Comparison of ENCODE assay signal across 1 cellular context in the genomic region with DNA sequence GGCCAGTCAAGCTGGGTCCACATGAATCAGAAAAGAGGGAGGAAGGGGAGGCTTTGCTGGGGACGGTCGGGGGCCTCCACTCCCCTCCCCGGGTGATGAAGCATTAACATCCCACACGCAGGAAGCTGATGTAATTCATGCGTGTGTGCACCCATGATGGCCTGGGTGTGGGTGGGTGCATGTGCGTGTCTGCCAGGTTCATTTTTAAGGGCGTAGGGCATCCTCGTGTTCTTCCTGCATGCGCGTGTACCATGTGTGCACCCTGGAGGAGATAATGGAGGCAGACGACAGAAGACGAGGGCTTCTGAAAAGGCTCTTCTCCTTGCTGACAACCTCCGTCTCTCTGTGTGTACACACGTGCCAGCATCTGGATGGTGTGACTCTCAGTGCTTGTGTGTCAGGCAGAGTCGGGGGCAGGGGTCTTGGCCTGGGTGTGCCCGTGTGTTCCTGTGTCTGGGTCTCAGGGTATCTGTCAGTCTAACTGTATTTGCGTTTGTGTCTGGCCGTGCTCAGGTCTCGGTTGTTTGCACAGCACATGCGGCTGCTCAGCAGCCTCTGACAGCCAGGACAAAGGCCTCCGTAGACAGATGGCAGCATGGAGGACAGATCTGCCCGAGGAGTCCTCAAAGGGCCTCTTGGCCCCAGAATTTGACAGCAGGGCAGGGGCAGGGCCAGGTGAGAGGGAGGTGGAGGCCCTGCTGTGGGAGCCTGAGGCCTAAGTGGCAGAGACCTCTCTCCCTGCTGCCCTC.
TF ChIP-seq lines count a peak whose summit lies in the region.

No MANE protein-coding gene starts in this region.

TF ChIP-seq in HepG2, 621 proteins besides CTCF, POLR2A, EP300 and RAD21 (continued from another document and continues in another):
- TF ChIP-seq, protein P1, sequence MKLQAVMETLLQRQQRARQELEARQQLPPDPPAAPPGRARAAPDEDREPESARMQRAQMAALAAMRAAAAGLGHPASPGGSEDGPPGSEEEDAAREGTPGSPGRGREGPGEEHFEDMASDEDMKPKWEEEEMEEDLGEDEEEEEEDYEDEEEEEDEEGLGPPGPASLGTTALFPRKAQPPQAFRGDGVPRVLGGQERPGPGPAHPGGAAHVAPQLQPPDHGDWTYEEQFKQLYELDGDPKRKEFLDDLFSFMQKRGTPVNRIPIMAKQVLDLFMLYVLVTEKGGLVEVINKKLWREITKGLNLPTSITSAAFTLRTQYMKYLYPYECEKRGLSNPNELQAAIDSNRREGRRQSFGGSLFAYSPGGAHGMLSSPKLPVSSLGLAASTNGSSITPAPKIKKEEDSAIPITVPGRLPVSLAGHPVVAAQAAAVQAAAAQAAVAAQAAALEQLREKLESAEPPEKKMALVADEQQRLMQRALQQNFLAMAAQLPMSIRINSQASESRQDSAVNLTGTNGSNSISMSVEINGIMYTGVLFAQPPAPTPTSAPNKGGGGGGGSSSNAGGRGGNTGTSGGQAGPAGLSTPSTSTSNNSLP (IDR thresholded peaks at IDR 0.05; ENCODE audit: low read depth, low read length), result no peak
- TF ChIP-seq SIX1 (CRISPR knock-in tag; IDR thresholded peaks at IDR 0.05; ENCODE audit: borderline replicate concordance) (no peak), ZNF777 (CRISPR knock-in tag; IDR thresholded peaks at IDR 0.05) (no peak), SAP130 (CRISPR knock-in tag; IDR thresholded peaks at IDR 0.05; ENCODE audit: low read depth) (peak; percentile 57), KDM2A (CRISPR knock-in tag; IDR thresholded peaks at IDR 0.05; ENCODE audit: borderline replicate concordance, low read depth) (no peak), ATF7-NPFF (CRISPR knock-in tag; IDR thresholded peaks at IDR 0.05; ENCODE audit: low read depth) (no peak), GATA4 (IDR thresholded peaks at IDR 0.05; ENCODE audit: borderline replicate concordance, low read depth) (no peak), ZNF678 (CRISPR knock-in tag; IDR thresholded peaks at IDR 0.05) (no peak), ZFP36L1 (CRISPR knock-in tag; IDR thresholded peaks at IDR 0.05) (no peak), ZMAT3 (CRISPR knock-in tag; conservative IDR thresholded peaks at IDR 0.05) (0 out of 2 replicates have a peak, but pooled peaks have one; percentile 23), RXRB (CRISPR knock-in tag; IDR thresholded peaks at IDR 0.05; ENCODE audit: borderline replicate concordance) (no peak), RFX5 (IDR thresholded peaks at IDR 0.05; ENCODE audit: low read depth, low read length) (no peak), HNF4A (CRISPR knock-in tag; IDR thresholded peaks at IDR 0.05) (0 out of 2 replicates have a peak, but pooled peaks have one; percentile 18), ZNF547 (CRISPR knock-in tag; IDR thresholded peaks at IDR 0.05) (no peak), ZFP1 (CRISPR knock-in tag; IDR thresholded peaks at IDR 0.05) (no peak), NFRKB (IDR thresholded peaks at IDR 0.05) (no peak), ZNF562 (CRISPR knock-in tag; IDR thresholded peaks at IDR 0.05; ENCODE audit: borderline replicate concordance) (no peak), ZNF431 (CRISPR knock-in tag; IDR thresholded peaks at IDR 0.05; ENCODE audit: borderline replicate concordance, low read depth) (no peak), ZNF382 (CRISPR knock-in tag; IDR thresholded peaks at IDR 0.05; ENCODE audit: borderline replicate concordance) (no peak), ZNF331 (CRISPR knock-in tag; IDR thresholded peaks at IDR 0.05) (peak; percentile 71), MYNN (CRISPR knock-in tag; IDR thresholded peaks at IDR 0.05; ENCODE audit: low read depth) (no peak), SMC3 (IDR thresholded peaks at IDR 0.05; ENCODE audit: low read length) (no peak), XRCC5 (optimal IDR thresholded peaks at IDR 0.05; ENCODE audit: low read length) (peak; percentile 19), BCL6 (CRISPR knock-in tag; IDR thresholded peaks at IDR 0.05) (peak; percentile 14; the same call in 1 of the 2 replicates), GLI4 (CRISPR knock-in tag; IDR thresholded peaks at IDR 0.05; ENCODE audit: borderline replicate concordance) (no peak), KLF16 (CRISPR knock-in tag; IDR thresholded peaks at IDR 0.05) (0 out of 4 replicates have a peak, but pooled peaks of 1 of the 2 experiments have one; percentile 11), KMT2B (CRISPR knock-in tag; IDR thresholded peaks at IDR 0.05) (no peak)
- TF ChIP-seq, protein P2, sequence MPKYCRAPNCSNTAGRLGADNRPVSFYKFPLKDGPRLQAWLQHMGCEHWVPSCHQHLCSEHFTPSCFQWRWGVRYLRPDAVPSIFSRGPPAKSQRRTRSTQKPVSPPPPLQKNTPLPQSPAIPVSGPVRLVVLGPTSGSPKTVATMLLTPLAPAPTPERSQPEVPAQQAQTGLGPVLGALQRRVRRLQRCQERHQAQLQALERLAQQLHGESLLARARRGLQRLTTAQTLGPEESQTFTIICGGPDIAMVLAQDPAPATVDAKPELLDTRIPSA (CRISPR knock-in tag; IDR thresholded peaks at IDR 0.05; ENCODE audit: borderline replicate concordance), result no peak
- TF ChIP-seq, protein P3, sequence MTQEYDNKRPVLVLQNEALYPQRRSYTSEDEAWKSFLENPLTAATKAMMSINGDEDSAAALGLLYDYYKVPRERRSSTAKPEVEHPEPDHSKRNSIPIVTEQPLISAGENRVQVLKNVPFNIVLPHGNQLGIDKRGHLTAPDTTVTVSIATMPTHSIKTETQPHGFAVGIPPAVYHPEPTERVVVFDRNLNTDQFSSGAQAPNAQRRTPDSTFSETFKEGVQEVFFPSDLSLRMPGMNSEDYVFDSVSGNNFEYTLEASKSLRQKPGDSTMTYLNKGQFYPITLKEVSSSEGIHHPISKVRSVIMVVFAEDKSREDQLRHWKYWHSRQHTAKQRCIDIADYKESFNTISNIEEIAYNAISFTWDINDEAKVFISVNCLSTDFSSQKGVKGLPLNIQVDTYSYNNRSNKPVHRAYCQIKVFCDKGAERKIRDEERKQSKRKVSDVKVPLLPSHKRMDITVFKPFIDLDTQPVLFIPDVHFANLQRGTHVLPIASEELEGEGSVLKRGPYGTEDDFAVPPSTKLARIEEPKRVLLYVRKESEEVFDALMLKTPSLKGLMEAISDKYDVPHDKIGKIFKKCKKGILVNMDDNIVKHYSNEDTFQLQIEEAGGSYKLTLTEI (CRISPR knock-in tag; conservative IDR thresholded peaks at IDR 0.05), result no peak
- TF ChIP-seq, protein P4, sequence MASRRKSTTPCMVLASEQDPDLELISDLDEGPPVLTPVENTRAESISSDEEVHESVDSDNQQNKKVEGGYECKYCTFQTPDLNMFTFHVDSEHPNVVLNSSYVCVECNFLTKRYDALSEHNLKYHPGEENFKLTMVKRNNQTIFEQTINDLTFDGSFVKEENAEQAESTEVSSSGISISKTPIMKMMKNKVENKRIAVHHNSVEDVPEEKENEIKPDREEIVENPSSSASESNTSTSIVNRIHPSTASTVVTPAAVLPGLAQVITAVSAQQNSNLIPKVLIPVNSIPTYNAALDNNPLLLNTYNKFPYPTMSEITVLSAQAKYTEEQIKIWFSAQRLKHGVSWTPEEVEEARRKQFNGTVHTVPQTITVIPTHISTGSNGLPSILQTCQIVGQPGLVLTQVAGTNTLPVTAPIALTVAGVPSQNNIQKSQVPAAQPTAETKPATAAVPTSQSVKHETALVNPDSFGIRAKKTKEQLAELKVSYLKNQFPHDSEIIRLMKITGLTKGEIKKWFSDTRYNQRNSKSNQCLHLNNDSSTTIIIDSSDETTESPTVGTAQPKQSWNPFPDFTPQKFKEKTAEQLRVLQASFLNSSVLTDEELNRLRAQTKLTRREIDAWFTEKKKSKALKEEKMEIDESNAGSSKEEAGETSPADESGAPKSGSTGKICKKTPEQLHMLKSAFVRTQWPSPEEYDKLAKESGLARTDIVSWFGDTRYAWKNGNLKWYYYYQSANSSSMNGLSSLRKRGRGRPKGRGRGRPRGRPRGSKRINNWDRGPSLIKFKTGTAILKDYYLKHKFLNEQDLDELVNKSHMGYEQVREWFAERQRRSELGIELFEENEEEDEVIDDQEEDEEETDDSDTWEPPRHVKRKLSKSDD (CRISPR knock-in tag; IDR thresholded peaks at IDR 0.05; ENCODE audit: low read depth), result no peak
- TF ChIP-seq, protein P5, sequence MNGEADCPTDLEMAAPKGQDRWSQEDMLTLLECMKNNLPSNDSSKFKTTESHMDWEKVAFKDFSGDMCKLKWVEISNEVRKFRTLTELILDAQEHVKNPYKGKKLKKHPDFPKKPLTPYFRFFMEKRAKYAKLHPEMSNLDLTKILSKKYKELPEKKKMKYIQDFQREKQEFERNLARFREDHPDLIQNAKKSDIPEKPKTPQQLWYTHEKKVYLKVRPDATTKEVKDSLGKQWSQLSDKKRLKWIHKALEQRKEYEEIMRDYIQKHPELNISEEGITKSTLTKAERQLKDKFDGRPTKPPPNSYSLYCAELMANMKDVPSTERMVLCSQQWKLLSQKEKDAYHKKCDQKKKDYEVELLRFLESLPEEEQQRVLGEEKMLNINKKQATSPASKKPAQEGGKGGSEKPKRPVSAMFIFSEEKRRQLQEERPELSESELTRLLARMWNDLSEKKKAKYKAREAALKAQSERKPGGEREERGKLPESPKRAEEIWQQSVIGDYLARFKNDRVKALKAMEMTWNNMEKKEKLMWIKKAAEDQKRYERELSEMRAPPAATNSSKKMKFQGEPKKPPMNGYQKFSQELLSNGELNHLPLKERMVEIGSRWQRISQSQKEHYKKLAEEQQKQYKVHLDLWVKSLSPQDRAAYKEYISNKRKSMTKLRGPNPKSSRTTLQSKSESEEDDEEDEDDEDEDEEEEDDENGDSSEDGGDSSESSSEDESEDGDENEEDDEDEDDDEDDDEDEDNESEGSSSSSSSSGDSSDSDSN (CRISPR knock-in tag; IDR thresholded peaks at IDR 0.05), result 0 out of 2 replicates have a peak, but pooled peaks have one; percentile 32
- TF ChIP-seq, protein P6, sequence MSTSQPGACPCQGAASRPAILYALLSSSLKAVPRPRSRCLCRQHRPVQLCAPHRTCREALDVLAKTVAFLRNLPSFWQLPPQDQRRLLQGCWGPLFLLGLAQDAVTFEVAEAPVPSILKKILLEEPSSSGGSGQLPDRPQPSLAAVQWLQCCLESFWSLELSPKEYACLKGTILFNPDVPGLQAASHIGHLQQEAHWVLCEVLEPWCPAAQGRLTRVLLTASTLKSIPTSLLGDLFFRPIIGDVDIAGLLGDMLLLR (CRISPR knock-in tag; IDR thresholded peaks at IDR 0.05), result peak; percentile 77; the same call in 1 of the 2 replicates
- TF ChIP-seq, protein P7, sequence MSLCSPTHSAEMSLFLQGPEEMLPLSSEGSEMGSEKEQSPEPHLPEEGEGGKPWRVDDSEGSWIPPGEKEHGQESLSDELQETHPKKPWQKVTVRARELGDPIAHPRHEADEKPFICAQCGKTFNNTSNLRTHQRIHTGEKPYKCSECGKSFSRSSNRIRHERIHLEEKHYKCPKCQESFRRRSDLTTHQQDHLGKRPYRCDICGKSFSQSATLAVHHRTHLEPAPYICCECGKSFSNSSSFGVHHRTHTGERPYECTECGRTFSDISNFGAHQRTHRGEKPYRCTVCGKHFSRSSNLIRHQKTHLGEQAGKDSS (CRISPR knock-in tag; IDR thresholded peaks at IDR 0.05; ENCODE audit: borderline replicate concordance, low read depth), result no peak
- TF ChIP-seq, protein P8, sequence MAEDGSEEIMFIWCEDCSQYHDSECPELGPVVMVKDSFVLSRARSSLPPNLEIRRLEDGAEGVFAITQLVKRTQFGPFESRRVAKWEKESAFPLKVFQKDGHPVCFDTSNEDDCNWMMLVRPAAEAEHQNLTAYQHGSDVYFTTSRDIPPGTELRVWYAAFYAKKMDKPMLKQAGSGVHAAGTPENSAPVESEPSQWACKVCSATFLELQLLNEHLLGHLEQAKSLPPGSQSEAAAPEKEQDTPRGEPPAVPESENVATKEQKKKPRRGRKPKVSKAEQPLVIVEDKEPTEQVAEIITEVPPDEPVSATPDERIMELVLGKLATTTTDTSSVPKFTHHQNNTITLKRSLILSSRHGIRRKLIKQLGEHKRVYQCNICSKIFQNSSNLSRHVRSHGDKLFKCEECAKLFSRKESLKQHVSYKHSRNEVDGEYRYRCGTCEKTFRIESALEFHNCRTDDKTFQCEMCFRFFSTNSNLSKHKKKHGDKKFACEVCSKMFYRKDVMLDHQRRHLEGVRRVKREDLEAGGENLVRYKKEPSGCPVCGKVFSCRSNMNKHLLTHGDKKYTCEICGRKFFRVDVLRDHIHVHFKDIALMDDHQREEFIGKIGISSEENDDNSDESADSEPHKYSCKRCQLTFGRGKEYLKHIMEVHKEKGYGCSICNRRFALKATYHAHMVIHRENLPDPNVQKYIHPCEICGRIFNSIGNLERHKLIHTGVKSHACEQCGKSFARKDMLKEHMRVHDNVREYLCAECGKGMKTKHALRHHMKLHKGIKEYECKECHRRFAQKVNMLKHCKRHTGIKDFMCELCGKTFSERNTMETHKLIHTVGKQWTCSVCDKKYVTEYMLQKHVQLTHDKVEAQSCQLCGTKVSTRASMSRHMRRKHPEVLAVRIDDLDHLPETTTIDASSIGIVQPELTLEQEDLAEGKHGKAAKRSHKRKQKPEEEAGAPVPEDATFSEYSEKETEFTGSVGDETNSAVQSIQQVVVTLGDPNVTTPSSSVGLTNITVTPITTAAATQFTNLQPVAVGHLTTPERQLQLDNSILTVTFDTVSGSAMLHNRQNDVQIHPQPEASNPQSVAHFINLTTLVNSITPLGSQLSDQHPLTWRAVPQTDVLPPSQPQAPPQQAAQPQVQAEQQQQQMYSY (CRISPR knock-in tag; IDR thresholded peaks at IDR 0.05), result no peak
- TF ChIP-seq, protein P9, sequence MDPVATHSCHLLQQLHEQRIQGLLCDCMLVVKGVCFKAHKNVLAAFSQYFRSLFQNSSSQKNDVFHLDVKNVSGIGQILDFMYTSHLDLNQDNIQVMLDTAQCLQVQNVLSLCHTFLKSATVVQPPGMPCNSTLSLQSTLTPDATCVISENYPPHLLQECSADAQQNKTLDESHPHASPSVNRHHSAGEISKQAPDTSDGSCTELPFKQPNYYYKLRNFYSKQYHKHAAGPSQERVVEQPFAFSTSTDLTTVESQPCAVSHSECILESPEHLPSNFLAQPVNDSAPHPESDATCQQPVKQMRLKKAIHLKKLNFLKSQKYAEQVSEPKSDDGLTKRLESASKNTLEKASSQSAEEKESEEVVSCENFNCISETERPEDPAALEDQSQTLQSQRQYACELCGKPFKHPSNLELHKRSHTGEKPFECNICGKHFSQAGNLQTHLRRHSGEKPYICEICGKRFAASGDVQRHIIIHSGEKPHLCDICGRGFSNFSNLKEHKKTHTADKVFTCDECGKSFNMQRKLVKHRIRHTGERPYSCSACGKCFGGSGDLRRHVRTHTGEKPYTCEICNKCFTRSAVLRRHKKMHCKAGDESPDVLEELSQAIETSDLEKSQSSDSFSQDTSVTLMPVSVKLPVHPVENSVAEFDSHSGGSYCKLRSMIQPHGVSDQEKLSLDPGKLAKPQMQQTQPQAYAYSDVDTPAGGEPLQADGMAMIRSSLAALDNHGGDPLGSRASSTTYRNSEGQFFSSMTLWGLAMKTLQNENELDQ (CRISPR knock-in tag; IDR thresholded peaks at IDR 0.05; ENCODE audit: borderline replicate concordance), result no peak
- TF ChIP-seq, protein P10, sequence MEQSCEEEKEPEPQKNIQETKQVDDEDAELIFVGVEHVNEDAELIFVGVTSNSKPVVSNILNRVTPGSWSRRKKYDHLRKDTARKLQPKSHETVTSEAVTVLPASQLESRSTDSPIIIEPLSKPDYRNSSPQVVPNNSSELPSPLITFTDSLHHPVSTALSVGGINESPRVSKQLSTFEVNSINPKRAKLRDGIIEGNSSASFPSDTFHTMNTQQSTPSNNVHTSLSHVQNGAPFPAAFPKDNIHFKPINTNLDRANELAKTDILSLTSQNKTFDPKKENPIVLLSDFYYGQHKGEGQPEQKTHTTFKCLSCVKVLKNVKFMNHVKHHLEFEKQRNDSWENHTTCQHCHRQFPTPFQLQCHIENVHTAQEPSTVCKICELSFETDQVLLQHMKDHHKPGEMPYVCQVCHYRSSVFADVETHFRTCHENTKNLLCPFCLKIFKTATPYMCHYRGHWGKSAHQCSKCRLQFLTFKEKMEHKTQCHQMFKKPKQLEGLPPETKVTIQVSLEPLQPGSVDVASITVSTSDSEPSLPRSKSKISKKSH (CRISPR knock-in tag; IDR thresholded peaks at IDR 0.05; ENCODE audit: borderline replicate concordance), result no peak
